ENCODE assay signal across 1 cellular context in genomic region chr3:122005033-122005565, GRCh38.
TF ChIP-seq lines count a peak whose summit lies in the region.

No MANE protein-coding gene starts in this region.

TF ChIP-seq in SK-N-SH, 30 proteins besides CTCF, POLR2A, EP300 and RAD21:
- TF ChIP-seq TAF1 (IDR thresholded peaks at IDR 0.05; ENCODE audit: borderline replicate concordance, low read depth, low read length) (no peak), GATA2 (CRISPR knock-in tag; IDR thresholded peaks at IDR 0.05) (no peak), RFX5 (IDR thresholded peaks at IDR 0.05; ENCODE audit: low read length) (no peak), ZBTB33 (IDR thresholded peaks at IDR 0.05; ENCODE audit: borderline replicate concordance, low read depth) (no peak), MXI1 (IDR thresholded peaks at IDR 0.05; ENCODE audit: low read depth, low read length) (no peak), ELF1 (IDR thresholded peaks at IDR 0.05) (no peak), JUND (IDR thresholded peaks at IDR 0.05) (no peak), RCOR1 (IDR thresholded peaks at IDR 0.05; ENCODE audit: low read length) (no peak), MEF2A (IDR thresholded peaks at IDR 0.05; ENCODE audit: borderline replicate concordance, low read depth) (no peak), REST (IDR thresholded peaks at IDR 0.05; ENCODE audit: low read depth, low read length) (no peak), MAX (IDR thresholded peaks at IDR 0.05; ENCODE audit: low read depth) (no peak), FOXJ3 (CRISPR knock-in tag; IDR thresholded peaks at IDR 0.05) (no peak), YY1 (IDR thresholded peaks at IDR 0.05; ENCODE audit: low read depth) (no peak), POLR2AphosphoS5 (IDR thresholded peaks at IDR 0.05; ENCODE audit: low read depth, low read length) (no peak), EZH2phosphoT487 (IDR thresholded peaks at IDR 0.05; ENCODE audit: borderline replicate concordance, low read depth) (no peak), SIN3A (IDR thresholded peaks at IDR 0.05; ENCODE audit: borderline replicate concordance, low read depth, low read length) (no peak), CHD2 (IDR thresholded peaks at IDR 0.05; ENCODE audit: low read length, partially characterized antibody) (no peak), NRF1 (IDR thresholded peaks at IDR 0.05; ENCODE audit: low read depth, low read length) (no peak), SMC3 (IDR thresholded peaks at IDR 0.05; ENCODE audit: low read depth, low read length) (no peak)
- TF ChIP-seq, protein P1, sequence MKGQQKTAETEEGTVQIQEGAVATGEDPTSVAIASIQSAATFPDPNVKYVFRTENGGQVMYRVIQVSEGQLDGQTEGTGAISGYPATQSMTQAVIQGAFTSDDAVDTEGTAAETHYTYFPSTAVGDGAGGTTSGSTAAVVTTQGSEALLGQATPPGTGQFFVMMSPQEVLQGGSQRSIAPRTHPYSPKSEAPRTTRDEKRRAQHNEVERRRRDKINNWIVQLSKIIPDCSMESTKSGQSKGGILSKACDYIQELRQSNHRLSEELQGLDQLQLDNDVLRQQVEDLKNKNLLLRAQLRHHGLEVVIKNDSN (IDR thresholded peaks at IDR 0.05; ENCODE audit: borderline replicate concordance, low read depth) = no peak
